In the genomic region with DNA sequence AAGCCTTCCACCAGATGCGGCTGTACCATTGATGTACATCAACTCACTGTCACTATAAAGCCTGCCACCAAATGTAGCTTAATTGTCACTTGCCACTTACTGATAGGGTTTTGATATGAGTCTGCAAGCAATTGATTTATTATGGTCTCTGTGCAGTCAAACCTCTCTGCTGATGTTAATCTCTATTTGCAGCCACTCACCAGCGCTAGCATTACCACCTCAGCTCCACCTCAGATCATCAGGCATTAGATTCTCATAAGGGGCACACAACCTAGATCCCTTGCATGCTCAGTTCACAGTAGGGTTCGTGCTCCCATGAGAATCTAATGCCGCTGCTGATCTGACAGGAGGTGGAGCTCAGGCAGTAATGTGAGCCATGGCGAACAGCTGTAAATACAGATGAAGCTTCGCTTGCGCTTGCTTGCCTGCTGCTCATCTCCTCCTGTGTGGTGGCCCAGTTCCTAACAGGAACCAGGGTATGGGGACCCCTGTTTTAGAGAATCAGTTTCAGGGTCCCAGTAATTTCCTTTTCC, we compare ENCODE assay signal across 2 cellular contexts. TPM values are rescaled to one million over a fixed set of nuclear protein-coding genes. Genes with fewer than 3 reads are reported as not detected.
"Had no signal": no experiment of that assay in that cellular context is flagged by ENCODE, and none has a peak within 500 bp of the region (broad histone marks: within the 10 kb centered on the region; RNA-seq: fewer than 3 reads in every experiment).

No MANE protein-coding gene starts in this region.

RNA-seq across cellular contexts. Expression of a gene that starts 26.7 kb away (rescaled TPM):
- total RNA-seq: naive thymus-derived CD8-positive, alpha-beta T cell; natural killer cell treated with Interleukin-12 subunit alpha and Interleukin-12 subunit beta and Interleukin-15 and Interleukin-18, amount 100 ng/mL, for 72 hours had no signal
- polyA plus RNA-seq: naive thymus-derived CD8-positive, alpha-beta T cell had no signal
